19 cellular contexts compared by ENCODE assay signal in genomic region chr4:40258624-40259023, GRCh38.
DNase-seq lines count a peak whose midpoint lies in the region; ATAC-seq and TF ChIP-seq lines count a peak whose summit lies in the region.
"Had no signal": no experiment of that assay in that cellular context is flagged by ENCODE, and none has a peak within 500 bp of the region (broad histone marks: within the 10 kb centered on the region; RNA-seq: fewer than 3 reads in every experiment).

No MANE protein-coding gene starts in this region.

- no peaks in the 10 kb centered on the region for H4K20me1 ChIP-seq in DND-41 (ENCODE audit: insufficient read depth, low read length)
- H4K20me1 ChIP-seq in neural progenitor cell (ENCODE audit: low read depth), result no peaks in the 10 kb centered on the region

- peaks cover 11% of the 10 kb centered on the region for H3F3A ChIP-seq in neural progenitor cell (ENCODE audit: low read depth)

- H3K4me3 ChIP-seq in DND-41 (ENCODE audit: low read depth in 1 of 2, low read length in 2 of 2), result no peak overlapping the region
- H3K4me3 ChIP-seq in neural progenitor cell, result no peak overlapping the region
- H3K4me3 ChIP-seq: esophagus muscularis mucosa had no signal

- H3K4me3 Mint-ChIP-seq in activated T-cell treated with anti-CD3 and anti-CD28 coated beads, Interleukin-2, amount 50 U/mL, for 24 hours, result no peak overlapping the region
- H3K4me3 Mint-ChIP-seq in activated T-helper 17 cell treated with anti-CD3 and anti-CD28 coated beads, Interleukin-2, amount 50 U/mL, for 72 hours, result peak overlapping the region; percentile 19
- no peak overlapping the region for H3K4me3 Mint-ChIP-seq in neural progenitor cell
- H3K4me3 Mint-ChIP-seq: activated T-cell treated with anti-CD3 and anti-CD28 coated beads, Interleukin-2, amount 50 U/mL, for 4 hours had no signal

- H3K4me2 ChIP-seq in DND-41 (ENCODE audit: insufficient read depth, low read length) (no peak overlapping the region), neural progenitor cell (no peak overlapping the region)

- intact Hi-C loops in left ventricle myocardium superior (cut with micrococcal nuclease), result no loop called here

- no peaks in the 10 kb centered on the region for H3K9me3 ChIP-seq in DND-41 (ENCODE audit: insufficient read depth, low read length, severe bottlenecking)
- H3K9me3 ChIP-seq in neural progenitor cell (ENCODE audit: low read depth), result no peaks in the 10 kb centered on the region
- H3K9me3 ChIP-seq: esophagus muscularis mucosa had no signal

- H3K27me3 ChIP-seq in DND-41 (ENCODE audit: insufficient read depth, low read length, poor library complexity) (no peaks in the 10 kb centered on the region), neural progenitor cell (no peaks in the 10 kb centered on the region)
- H3K27me3 ChIP-seq: esophagus muscularis mucosa had no signal

- TF ChIP-seq CTCF in DND-41 (IDR thresholded peaks at IDR 0.05; ENCODE audit: borderline replicate concordance, extremely low read depth, low read length, poor library complexity, severe bottlenecking) (no peak), neural progenitor cell (IDR thresholded peaks at IDR 0.05) (no peak)

- H3K36me3 ChIP-seq in DND-41 (ENCODE audit: insufficient read depth, low read length), result no peaks in the 10 kb centered on the region
- H3K36me3 ChIP-seq in neural progenitor cell, result no peaks in the 10 kb centered on the region
- H3K36me3 ChIP-seq: esophagus muscularis mucosa had no signal

- no peaks in the 10 kb centered on the region for H3K36me3 Mint-ChIP-seq in activated T-cell treated with anti-CD3 and anti-CD28 coated beads, Interleukin-2, amount 50 U/mL, for 24 hours (ENCODE audit: low read depth)
- no peaks in the 10 kb centered on the region for H3K36me3 Mint-ChIP-seq in activated T-helper 17 cell treated with anti-CD3 and anti-CD28 coated beads, Interleukin-2, amount 50 U/mL, for 72 hours (ENCODE audit: low read depth)
- H3K36me3 Mint-ChIP-seq in neural progenitor cell, result no peaks in the 10 kb centered on the region

- H3K9ac ChIP-seq in DND-41 (ENCODE audit: low read depth, low read length) (no peak overlapping the region), neural progenitor cell (no peak overlapping the region)

- H3K27ac ChIP-seq in DND-41 (ENCODE audit: low read length), result peak overlapping the region; percentile 18; the same call in 1 of the 2 replicates
- no peak overlapping the region for H3K27ac ChIP-seq in neural progenitor cell
- H3K27ac ChIP-seq: esophagus muscularis mucosa had no signal

- H3K9me3 Mint-ChIP-seq in activated T-cell treated with anti-CD3 and anti-CD28 coated beads, Interleukin-2, amount 50 U/mL, for 24 hours, result no peaks in the 10 kb centered on the region
- H3K9me3 Mint-ChIP-seq in activated T-helper 17 cell treated with anti-CD3 and anti-CD28 coated beads, Interleukin-2, amount 50 U/mL, for 72 hours, result no peaks in the 10 kb centered on the region
- no peaks in the 10 kb centered on the region for H3K9me3 Mint-ChIP-seq in neural progenitor cell
- H3K9me3 Mint-ChIP-seq: activated T-cell treated with anti-CD3 and anti-CD28 coated beads, Interleukin-2, amount 50 U/mL, for 4 hours had no signal

- ATAC-seq in DND-41 (ENCODE audit: insufficient read depth, low read depth) (no peak), left ventricle myocardium superior (no peak), HG02973 (IDR thresholded peaks at IDR 0.05; ENCODE audit: unreplicated experiment) (no peak)
- no peak for ATAC-seq in activated T-helper 17 cell treated with anti-CD3 and anti-CD28 coated beads, Interleukin-2, amount 50 U/mL, for 72 hours (replicated peaks)
- ATAC-seq: activated CD4-positive, CD25-positive, alpha-beta regulatory T cell treated with anti-CD3 and anti-CD28 coated beads, Interleukin-2, amount 50 U/mL, for 24 hours; activated T-cell treated with anti-CD3 and anti-CD28 coated beads, Interleukin-2, amount 50 U/mL, for 4 hours; left lobe of liver; right cardiac atrium had no signal

- peak overlapping the region; percentile 76 for H3K27ac Mint-ChIP-seq in activated T-cell treated with anti-CD3 and anti-CD28 coated beads, Interleukin-2, amount 50 U/mL, for 24 hours
- H3K27ac Mint-ChIP-seq in activated T-helper 17 cell treated with anti-CD3 and anti-CD28 coated beads, Interleukin-2, amount 50 U/mL, for 72 hours, result peak overlapping the region; percentile 69
- H3K27ac Mint-ChIP-seq in neural progenitor cell, result no peak overlapping the region

- H3K79me2 ChIP-seq in DND-41 (ENCODE audit: insufficient read depth, low read length) (no peaks in the 10 kb centered on the region), neural progenitor cell (ENCODE audit: low read depth) (no peaks in the 10 kb centered on the region)

- H3K27me3 Mint-ChIP-seq in activated T-cell treated with anti-CD3 and anti-CD28 coated beads, Interleukin-2, amount 50 U/mL, for 24 hours, result no peaks in the 10 kb centered on the region
- H3K27me3 Mint-ChIP-seq in activated T-helper 17 cell treated with anti-CD3 and anti-CD28 coated beads, Interleukin-2, amount 50 U/mL, for 72 hours, result no peaks in the 10 kb centered on the region
- H3K27me3 Mint-ChIP-seq in neural progenitor cell (ENCODE audit: insufficient read depth, low read depth), result peaks cover 3% of the 10 kb centered on the region

- H3K4me1 ChIP-seq in DND-41 (ENCODE audit: insufficient read depth, low read length) (peaks cover 6% of the 10 kb centered on the region), neural progenitor cell (peaks cover 28% of the 10 kb centered on the region)

- DNase-seq in activated T-cell treated with anti-CD3 and anti-CD28 coated beads, Interleukin-2, amount 50 U/mL, for 24 hours, result no peak
- DNase-seq in activated T-cell treated with anti-CD3 and anti-CD28 coated beads for 4 hours (no peak), DND-41 (no peak), neural progenitor cell (ENCODE audit: low spot score) (no peak), left ventricle myocardium superior (no peak), NCI-H526 (lab: John Stamatoyannopoulos, UW) (no peak)
- DNase-seq: activated T-cell treated with anti-CD3 and anti-CD28 coated beads, Interleukin-2, amount 50 U/mL, for 4 hours; anterior cingulate cortex; COR-L47; effector CD8-positive, alpha-beta T cell; IMR-90; NCI-H2029; NCI-H510A had no signal

- H3K4me1 Mint-ChIP-seq in activated T-cell treated with anti-CD3 and anti-CD28 coated beads, Interleukin-2, amount 50 U/mL, for 24 hours (ENCODE audit: low read depth), result peaks cover 77% of the 10 kb centered on the region
- H3K4me1 Mint-ChIP-seq in activated T-helper 17 cell treated with anti-CD3 and anti-CD28 coated beads, Interleukin-2, amount 50 U/mL, for 72 hours, result peaks cover 25% of the 10 kb centered on the region
- peaks cover 50% of the 10 kb centered on the region for H3K4me1 Mint-ChIP-seq in neural progenitor cell

- no peak overlapping the region for H2AFZ ChIP-seq in DND-41 (ENCODE audit: low read depth, low read length)
- H2AFZ ChIP-seq in neural progenitor cell (replicated peaks), result peak overlapping the region; percentile 98
